Comparison of ENCODE assay signal across 1 cellular context in genomic region chr7:155296788-155297516, GRCh38.
TF ChIP-seq lines count a peak whose summit lies in the region.

No MANE protein-coding gene starts in this region.

TF ChIP-seq in HEK293, 187 proteins besides CTCF, POLR2A, EP300 and RAD21 (continued from another document):
- TF ChIP-seq, protein P1, sequence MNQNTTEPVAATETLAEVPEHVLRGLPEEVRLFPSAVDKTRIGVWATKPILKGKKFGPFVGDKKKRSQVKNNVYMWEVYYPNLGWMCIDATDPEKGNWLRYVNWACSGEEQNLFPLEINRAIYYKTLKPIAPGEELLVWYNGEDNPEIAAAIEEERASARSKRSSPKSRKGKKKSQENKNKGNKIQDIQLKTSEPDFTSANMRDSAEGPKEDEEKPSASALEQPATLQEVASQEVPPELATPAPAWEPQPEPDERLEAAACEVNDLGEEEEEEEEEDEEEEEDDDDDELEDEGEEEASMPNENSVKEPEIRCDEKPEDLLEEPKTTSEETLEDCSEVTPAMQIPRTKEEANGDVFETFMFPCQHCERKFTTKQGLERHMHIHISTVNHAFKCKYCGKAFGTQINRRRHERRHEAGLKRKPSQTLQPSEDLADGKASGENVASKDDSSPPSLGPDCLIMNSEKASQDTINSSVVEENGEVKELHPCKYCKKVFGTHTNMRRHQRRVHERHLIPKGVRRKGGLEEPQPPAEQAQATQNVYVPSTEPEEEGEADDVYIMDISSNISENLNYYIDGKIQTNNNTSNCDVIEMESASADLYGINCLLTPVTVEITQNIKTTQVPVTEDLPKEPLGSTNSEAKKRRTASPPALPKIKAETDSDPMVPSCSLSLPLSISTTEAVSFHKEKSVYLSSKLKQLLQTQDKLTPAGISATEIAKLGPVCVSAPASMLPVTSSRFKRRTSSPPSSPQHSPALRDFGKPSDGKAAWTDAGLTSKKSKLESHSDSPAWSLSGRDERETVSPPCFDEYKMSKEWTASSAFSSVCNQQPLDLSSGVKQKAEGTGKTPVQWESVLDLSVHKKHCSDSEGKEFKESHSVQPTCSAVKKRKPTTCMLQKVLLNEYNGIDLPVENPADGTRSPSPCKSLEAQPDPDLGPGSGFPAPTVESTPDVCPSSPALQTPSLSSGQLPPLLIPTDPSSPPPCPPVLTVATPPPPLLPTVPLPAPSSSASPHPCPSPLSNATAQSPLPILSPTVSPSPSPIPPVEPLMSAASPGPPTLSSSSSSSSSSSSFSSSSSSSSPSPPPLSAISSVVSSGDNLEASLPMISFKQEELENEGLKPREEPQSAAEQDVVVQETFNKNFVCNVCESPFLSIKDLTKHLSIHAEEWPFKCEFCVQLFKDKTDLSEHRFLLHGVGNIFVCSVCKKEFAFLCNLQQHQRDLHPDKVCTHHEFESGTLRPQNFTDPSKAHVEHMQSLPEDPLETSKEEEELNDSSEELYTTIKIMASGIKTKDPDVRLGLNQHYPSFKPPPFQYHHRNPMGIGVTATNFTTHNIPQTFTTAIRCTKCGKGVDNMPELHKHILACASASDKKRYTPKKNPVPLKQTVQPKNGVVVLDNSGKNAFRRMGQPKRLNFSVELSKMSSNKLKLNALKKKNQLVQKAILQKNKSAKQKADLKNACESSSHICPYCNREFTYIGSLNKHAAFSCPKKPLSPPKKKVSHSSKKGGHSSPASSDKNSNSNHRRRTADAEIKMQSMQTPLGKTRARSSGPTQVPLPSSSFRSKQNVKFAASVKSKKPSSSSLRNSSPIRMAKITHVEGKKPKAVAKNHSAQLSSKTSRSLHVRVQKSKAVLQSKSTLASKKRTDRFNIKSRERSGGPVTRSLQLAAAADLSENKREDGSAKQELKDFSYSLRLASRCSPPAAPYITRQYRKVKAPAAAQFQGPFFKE (tag by site-specific recombination; IDR thresholded peaks at IDR 0.05; ENCODE audit: borderline replicate concordance), result no peak
- TF ChIP-seq ZNF777 (tag by site-specific recombination; IDR thresholded peaks at IDR 0.05; ENCODE audit: borderline replicate concordance) (peak; percentile 49; the same call in 1 of the 2 replicates), ZNF335 (tag by site-specific recombination; conservative IDR thresholded peaks at IDR 0.05) (peak; percentile 81), ZNF423 (tag by site-specific recombination; IDR thresholded peaks at IDR 0.05) (no peak), GLI4 (tag by site-specific recombination; IDR thresholded peaks at IDR 0.05) (no peak), ZNF555 (tag by site-specific recombination; conservative IDR thresholded peaks at IDR 0.05) (no peak), ZNF600 (tag by site-specific recombination; IDR thresholded peaks at IDR 0.05) (0 out of 2 replicates have a peak, but pooled peaks have one; percentile 46), ZSCAN30 (tag by site-specific recombination; IDR thresholded peaks at IDR 0.05) (peak; percentile 49; the same call in 1 of the 2 replicates), ZNF184 (tag by site-specific recombination; IDR thresholded peaks at IDR 0.05) (no peak), ZFHX2 (tag by site-specific recombination; conservative IDR thresholded peaks at IDR 0.05) (no peak), ZNF560 (tag by site-specific recombination; IDR thresholded peaks at IDR 0.05; ENCODE audit: borderline replicate concordance) (no peak), REPIN1 (tag by site-specific recombination; IDR thresholded peaks at IDR 0.05; ENCODE audit: low read depth) (no peak), KLF10 (tag by site-specific recombination; IDR thresholded peaks at IDR 0.05) (no peak), ZNF404 (tag by site-specific recombination; IDR thresholded peaks at IDR 0.05) (no peak), ZNF146 (tag by site-specific recombination; IDR thresholded peaks at IDR 0.05) (no peak), ZXDB (tag by site-specific recombination; IDR thresholded peaks at IDR 0.05) (peak; percentile 66), ZNF629 (tag by site-specific recombination; IDR thresholded peaks at IDR 0.05) (peak; percentile 45), ZNF280C (tag by site-specific recombination; IDR thresholded peaks at IDR 0.05) (no peak), ZBTB7A (tag by site-specific recombination; IDR thresholded peaks at IDR 0.05; ENCODE audit: low read depth) (no peak), GLIS1 (tag by site-specific recombination; IDR thresholded peaks at IDR 0.05) (peak; percentile 86), ZNF501 (tag by site-specific recombination; IDR thresholded peaks at IDR 0.05) (peak; percentile 78; the same call in 1 of the 2 replicates), ZNF561 (tag by site-specific recombination; IDR thresholded peaks at IDR 0.05; ENCODE audit: borderline replicate concordance) (peak; percentile 45), ZBTB8A (tag by site-specific recombination; IDR thresholded peaks at IDR 0.05) (peak; percentile 75), WT1 (tag by site-specific recombination; IDR thresholded peaks at IDR 0.05) (no peak), GLIS2 (tag by site-specific recombination; IDR thresholded peaks at IDR 0.05) (peak; percentile 87)
- TF ChIP-seq, protein P2, sequence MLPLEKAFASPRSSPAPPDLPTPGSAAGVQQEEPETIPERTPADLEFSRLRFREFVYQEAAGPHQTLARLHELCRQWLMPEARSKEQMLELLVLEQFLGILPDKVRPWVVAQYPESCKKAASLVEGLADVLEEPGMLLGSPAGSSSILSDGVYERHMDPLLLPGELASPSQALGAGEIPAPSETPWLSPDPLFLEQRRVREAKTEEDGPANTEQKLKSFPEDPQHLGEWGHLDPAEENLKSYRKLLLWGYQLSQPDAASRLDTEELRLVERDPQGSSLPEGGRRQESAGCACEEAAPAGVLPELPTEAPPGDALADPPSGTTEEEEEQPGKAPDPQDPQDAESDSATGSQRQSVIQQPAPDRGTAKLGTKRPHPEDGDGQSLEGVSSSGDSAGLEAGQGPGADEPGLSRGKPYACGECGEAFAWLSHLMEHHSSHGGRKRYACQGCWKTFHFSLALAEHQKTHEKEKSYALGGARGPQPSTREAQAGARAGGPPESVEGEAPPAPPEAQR (tag by site-specific recombination; IDR thresholded peaks at IDR 0.05), result no peak
- TF ChIP-seq, protein P3, sequence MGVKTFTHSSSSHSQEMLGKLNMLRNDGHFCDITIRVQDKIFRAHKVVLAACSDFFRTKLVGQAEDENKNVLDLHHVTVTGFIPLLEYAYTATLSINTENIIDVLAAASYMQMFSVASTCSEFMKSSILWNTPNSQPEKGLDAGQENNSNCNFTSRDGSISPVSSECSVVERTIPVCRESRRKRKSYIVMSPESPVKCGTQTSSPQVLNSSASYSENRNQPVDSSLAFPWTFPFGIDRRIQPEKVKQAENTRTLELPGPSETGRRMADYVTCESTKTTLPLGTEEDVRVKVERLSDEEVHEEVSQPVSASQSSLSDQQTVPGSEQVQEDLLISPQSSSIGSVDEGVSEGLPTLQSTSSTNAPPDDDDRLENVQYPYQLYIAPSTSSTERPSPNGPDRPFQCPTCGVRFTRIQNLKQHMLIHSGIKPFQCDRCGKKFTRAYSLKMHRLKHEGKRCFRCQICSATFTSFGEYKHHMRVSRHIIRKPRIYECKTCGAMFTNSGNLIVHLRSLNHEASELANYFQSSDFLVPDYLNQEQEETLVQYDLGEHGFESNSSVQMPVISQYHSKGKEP (tag by site-specific recombination; IDR thresholded peaks at IDR 0.05), result no peak; the same call in 1 of the 2 replicates
- TF ChIP-seq, protein P4, sequence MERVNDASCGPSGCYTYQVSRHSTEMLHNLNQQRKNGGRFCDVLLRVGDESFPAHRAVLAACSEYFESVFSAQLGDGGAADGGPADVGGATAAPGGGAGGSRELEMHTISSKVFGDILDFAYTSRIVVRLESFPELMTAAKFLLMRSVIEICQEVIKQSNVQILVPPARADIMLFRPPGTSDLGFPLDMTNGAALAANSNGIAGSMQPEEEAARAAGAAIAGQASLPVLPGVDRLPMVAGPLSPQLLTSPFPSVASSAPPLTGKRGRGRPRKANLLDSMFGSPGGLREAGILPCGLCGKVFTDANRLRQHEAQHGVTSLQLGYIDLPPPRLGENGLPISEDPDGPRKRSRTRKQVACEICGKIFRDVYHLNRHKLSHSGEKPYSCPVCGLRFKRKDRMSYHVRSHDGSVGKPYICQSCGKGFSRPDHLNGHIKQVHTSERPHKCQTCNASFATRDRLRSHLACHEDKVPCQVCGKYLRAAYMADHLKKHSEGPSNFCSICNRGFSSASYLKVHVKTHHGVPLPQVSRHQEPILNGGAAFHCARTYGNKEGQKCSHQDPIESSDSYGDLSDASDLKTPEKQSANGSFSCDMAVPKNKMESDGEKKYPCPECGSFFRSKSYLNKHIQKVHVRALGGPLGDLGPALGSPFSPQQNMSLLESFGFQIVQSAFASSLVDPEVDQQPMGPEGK (tag by site-specific recombination; IDR thresholded peaks at IDR 0.05), result peak; percentile 25; the same call in 1 of the 2 replicates
